8 cellular contexts compared by ENCODE assay signal in genomic region chr14:105092912-105093425, GRCh38. TPM values are rescaled to one million over a fixed set of nuclear protein-coding genes. Genes with fewer than 3 reads are reported as not detected.
A peak's percentile ranks its signal among the peaks of the same experiment; 100 is the strongest.
DNase-seq lines count a peak whose midpoint lies in the region; ATAC-seq and TF ChIP-seq lines count a peak whose summit lies in the region.

No MANE protein-coding gene starts in this region.

- H3K4me1 ChIP-seq in fibroblast of lung (ENCODE audit: control insufficient read depth, extremely low read depth, insufficient read depth, low read length) (peaks cover 29% of the 10 kb centered on the region), neuron (ENCODE audit: insufficient read depth, low read length) (peaks cover 8% of the 10 kb centered on the region), upper lobe of right lung (peaks cover 41% of the 10 kb centered on the region)

- H3K79me2 ChIP-seq in fibroblast of lung (ENCODE audit: control insufficient read depth, insufficient read depth, low read length), result no peaks in the 10 kb centered on the region

- peak overlapping the region; percentile 97 for H3K27ac ChIP-seq in 22Rv1
- no peak overlapping the region for H3K27ac ChIP-seq in fibroblast of lung (ENCODE audit: insufficient read depth, low read length)
- peak overlapping the region; percentile 87 for H3K27ac ChIP-seq in upper lobe of right lung

- H3K27me3 ChIP-seq in fibroblast of lung (ENCODE audit: control insufficient read depth, insufficient read depth, low read length), result peaks cover 3% of the 10 kb centered on the region
- H3K27me3 ChIP-seq in neuron (ENCODE audit: insufficient read depth, low read length), result peaks cover 74% of the 10 kb centered on the region
- no peaks in the 10 kb centered on the region for H3K27me3 ChIP-seq in upper lobe of right lung

- peak overlapping the region; percentile 71 for H3K9ac ChIP-seq in fibroblast of lung (ENCODE audit: insufficient read depth, low read length)

- peak overlapping the region; percentile 15 to 86 (median 56) for H3K4me3 ChIP-seq in fibroblast of lung (replicated peaks in 1 of 4; ENCODE audit: control extremely low read depth in 1 of 4, insufficient read depth in 1 of 4, low read depth in 3 of 4, low read length in 4 of 4)
- H3K4me3 ChIP-seq in neuron (ENCODE audit: low read length), result peak overlapping the region; percentile 25
- peak overlapping the region; percentile 72 for H3K4me3 ChIP-seq in upper lobe of right lung

- intact Hi-C loops in upper lobe of right lung (cut with DNase I), result loop anchor here (10.0 kb wide), 1 partner anchor 262 kb away; no protein-coding TSS in a partner anchor

- H3K36me3 ChIP-seq in fibroblast of lung (ENCODE audit: control insufficient read depth, insufficient read depth, low read length), result no peaks in the 10 kb centered on the region
- H3K36me3 ChIP-seq in neuron (ENCODE audit: insufficient read depth, low read length), result no peaks in the 10 kb centered on the region
- H3K36me3 ChIP-seq in upper lobe of right lung, result no peaks in the 10 kb centered on the region

- ATAC-seq in GM18909 (IDR thresholded peaks at IDR 0.05; ENCODE audit: poor library complexity, unreplicated experiment) (peak; percentile 42), upper lobe of right lung (peak; percentile 41)

- H3K9me3 ChIP-seq in fibroblast of lung (ENCODE audit: control insufficient read depth, insufficient read depth, low read depth, low read length), result no peaks in the 10 kb centered on the region
- peaks cover 7% of the 10 kb centered on the region for H3K9me3 ChIP-seq in neuron (ENCODE audit: low read length)
- H3K9me3 ChIP-seq in upper lobe of right lung, result no peaks in the 10 kb centered on the region

- H3K4me2 ChIP-seq in fibroblast of lung (ENCODE audit: extremely low read depth, insufficient read depth, low read length), result peak overlapping the region; percentile 64

- DNase-seq in NCI-H146 (lab: John Stamatoyannopoulos, UW) (peak; percentile 64), activated T-helper 1 cell treated with Interleukin-2 at 50 U/mL for 16 hours (ENCODE audit: low read depth) (peak; percentile 53), fibroblast of lung (ENCODE audit: low read depth in 2 of 2) (peak; percentile 43 to 70), upper lobe of right lung (peak; percentile 88), GOT3 (lab: John Stamatoyannopoulos, UW) (no peak)

- no peaks in the 10 kb centered on the region for H4K20me1 ChIP-seq in fibroblast of lung (ENCODE audit: control insufficient read depth, extremely low read depth, insufficient read depth, low read length)

- H2AFZ ChIP-seq in fibroblast of lung (ENCODE audit: low read length) (no peak overlapping the region), neuron (ENCODE audit: low read depth, low read length) (no peak overlapping the region)

- TF ChIP-seq CTCF in 22Rv1 (IDR thresholded peaks at IDR 0.05) (no peak), fibroblast of lung (conservative IDR thresholded peaks at IDR 0.05 in 1 of 2, IDR thresholded peaks at IDR 0.05 in 1 of 2; ENCODE audit: low read depth in 1 of 2, low read length in 2 of 2) (no peak), upper lobe of right lung (IDR thresholded peaks at IDR 0.05) (no peak)

RNA-seq across cellular contexts. Expression of gene GPR132, which starts 27.7 kb away (rescaled TPM):
- total RNA-seq in fibroblast of lung (0.17 and 0.26 TPM in 2 replicates), upper lobe of right lung (6.7 TPM)
- polyA plus RNA-seq in fibroblast of lung, result not detected in 2 replicates
- 0.05 TPM in 1 of 2 replicates, not detected in the other for polyA plus RNA-seq in fibroblast of lung (2012)
- not detected in 2 replicates for polyA minus RNA-seq in fibroblast of lung (ENCODE audit: low replicate concordance)
